ENCODE assay signal across 19 cellular contexts in genomic region chr15:81273200-81273599, GRCh38.
"Had no signal": no experiment of that assay in that cellular context is flagged by ENCODE, and none has a peak within 500 bp of the region (broad histone marks: within the 10 kb centered on the region; RNA-seq: fewer than 3 reads in every experiment).

No MANE protein-coding gene starts in this region.

- H3K27me3 ChIP-seq: dorsolateral prefrontal cortex, gastrocnemius medialis, heart left ventricle, hepatocyte, right atrium auricular region, sigmoid colon, stomach, thyroid gland had no signal

- H3K4me1 ChIP-seq: gastrocnemius medialis had no signal

- H3K4me3 Mint-ChIP-seq: memory B cell, natural killer cell had no signal

- DNase-seq: dorsolateral prefrontal cortex; effector CD4-positive, alpha-beta T cell; foreskin fibroblast; gastrocnemius medialis; heart left ventricle; kidney; natural killer cell; sigmoid colon; stimulated activated CD4-positive, alpha-beta T cell treated with anti-CD3 and anti-CD28 coated beads, Interleukin-2, amount 100 ng/mL, for 24 hours; stimulated activated CD4-positive, alpha-beta T cell treated with anti-CD3 and anti-CD28 coated beads, Interleukin-4, amount 100 ng/mL, for 24 hours; stimulated activated naive CD4-positive, alpha-beta T cell; stomach; thyroid gland; trophoblast cell had no signal

- H3K27ac ChIP-seq: dorsolateral prefrontal cortex, gastrocnemius medialis, heart left ventricle, hepatocyte, prostate gland, right atrium auricular region, sigmoid colon, stomach, thyroid gland had no signal

- H3K36me3 ChIP-seq: gastrocnemius medialis, prostate gland, right atrium auricular region, sigmoid colon, thyroid gland had no signal

- H3K27ac Mint-ChIP-seq: memory B cell, natural killer cell had no signal

- H3K27me3 Mint-ChIP-seq: memory B cell had no signal

- H3K4me3 ChIP-seq: dorsolateral prefrontal cortex, gastrocnemius medialis, heart left ventricle, hepatocyte, lung, prostate gland, right atrium auricular region, sigmoid colon, stomach, thyroid gland had no signal

- ATAC-seq: gastrocnemius medialis, heart left ventricle, natural killer cell had no signal

- H3K9me3 ChIP-seq: gastrocnemius medialis, prostate gland, stomach, thyroid gland had no signal
